ENCODE assay signal across 1 cellular context in the genomic region with DNA sequence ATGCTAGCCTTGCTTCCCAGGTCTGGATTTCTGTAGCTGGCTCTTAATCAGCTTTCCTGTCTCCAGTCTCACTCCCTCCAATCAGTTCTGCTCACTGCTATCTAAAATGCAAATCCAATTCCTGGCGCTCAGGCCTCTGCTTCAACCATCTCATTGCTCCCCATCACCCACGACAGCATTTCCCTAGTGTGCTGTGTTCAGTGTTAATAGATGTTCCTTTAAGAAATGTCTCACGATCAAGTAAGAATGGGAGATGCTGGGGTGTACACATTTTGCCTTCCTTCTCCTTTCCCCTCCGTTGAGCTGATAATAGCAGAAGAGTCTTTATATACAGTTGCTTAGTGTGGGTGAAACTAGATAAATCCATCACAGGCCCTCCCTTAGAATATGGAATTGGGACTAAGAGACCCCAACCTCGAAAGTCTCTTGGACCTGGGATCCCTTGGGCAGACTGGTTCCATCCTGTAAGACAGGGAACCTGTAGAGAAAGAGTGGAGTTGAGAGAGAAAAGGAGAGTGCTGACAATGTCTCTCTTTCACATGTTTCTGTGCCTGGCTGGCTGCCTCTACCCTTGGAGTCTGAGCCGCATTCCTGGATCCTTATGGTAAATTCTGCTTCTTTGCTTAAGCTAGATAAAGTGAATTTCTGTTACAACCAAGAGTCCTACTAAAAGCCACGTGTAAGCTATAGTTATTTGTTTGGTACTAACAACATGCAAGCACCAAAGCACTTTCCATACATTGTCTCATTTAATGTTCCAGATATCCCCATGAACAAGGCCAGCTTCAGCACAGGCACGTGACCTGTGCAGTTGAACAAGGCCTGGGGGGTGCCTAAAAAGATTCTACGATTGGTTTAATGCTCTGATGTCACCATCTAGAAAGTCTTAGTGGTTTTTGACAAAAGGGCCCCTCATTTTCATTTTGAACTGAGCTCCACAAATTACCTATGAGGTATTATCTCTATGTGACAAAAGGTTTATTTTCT.
TF ChIP-seq lines count a peak whose summit lies in the region.

No MANE protein-coding gene starts in this region.

TF ChIP-seq in HepG2, 621 proteins besides CTCF, POLR2A, EP300 and RAD21 (continued from another document):
- TF ChIP-seq, protein P1, sequence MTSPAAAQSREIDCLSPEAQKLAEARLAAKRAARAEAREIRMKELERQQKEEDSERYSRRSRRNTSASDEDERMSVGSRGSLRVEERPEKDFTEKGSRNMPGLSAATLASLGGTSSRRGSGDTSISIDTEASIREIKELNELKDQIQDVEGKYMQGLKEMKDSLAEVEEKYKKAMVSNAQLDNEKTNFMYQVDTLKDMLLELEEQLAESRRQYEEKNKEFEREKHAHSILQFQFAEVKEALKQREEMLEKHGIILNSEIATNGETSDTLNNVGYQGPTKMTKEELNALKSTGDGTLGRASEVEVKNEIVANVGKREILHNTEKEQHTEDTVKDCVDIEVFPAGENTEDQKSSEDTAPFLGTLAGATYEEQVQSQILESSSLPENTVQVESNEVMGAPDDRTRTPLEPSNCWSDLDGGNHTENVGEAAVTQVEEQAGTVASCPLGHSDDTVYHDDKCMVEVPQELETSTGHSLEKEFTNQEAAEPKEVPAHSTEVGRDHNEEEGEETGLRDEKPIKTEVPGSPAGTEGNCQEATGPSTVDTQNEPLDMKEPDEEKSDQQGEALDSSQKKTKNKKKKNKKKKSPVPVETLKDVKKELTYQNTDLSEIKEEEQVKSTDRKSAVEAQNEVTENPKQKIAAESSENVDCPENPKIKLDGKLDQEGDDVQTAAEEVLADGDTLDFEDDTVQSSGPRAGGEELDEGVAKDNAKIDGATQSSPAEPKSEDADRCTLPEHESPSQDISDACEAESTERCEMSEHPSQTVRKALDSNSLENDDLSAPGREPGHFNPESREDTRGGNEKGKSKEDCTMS (CRISPR knock-in tag; conservative IDR thresholded peaks at IDR 0.05) = no peak
- no peak for TF ChIP-seq THYN1 (CRISPR knock-in tag; IDR thresholded peaks at IDR 0.05; ENCODE audit: borderline replicate concordance, low read depth)
- TF ChIP-seq, protein P2, sequence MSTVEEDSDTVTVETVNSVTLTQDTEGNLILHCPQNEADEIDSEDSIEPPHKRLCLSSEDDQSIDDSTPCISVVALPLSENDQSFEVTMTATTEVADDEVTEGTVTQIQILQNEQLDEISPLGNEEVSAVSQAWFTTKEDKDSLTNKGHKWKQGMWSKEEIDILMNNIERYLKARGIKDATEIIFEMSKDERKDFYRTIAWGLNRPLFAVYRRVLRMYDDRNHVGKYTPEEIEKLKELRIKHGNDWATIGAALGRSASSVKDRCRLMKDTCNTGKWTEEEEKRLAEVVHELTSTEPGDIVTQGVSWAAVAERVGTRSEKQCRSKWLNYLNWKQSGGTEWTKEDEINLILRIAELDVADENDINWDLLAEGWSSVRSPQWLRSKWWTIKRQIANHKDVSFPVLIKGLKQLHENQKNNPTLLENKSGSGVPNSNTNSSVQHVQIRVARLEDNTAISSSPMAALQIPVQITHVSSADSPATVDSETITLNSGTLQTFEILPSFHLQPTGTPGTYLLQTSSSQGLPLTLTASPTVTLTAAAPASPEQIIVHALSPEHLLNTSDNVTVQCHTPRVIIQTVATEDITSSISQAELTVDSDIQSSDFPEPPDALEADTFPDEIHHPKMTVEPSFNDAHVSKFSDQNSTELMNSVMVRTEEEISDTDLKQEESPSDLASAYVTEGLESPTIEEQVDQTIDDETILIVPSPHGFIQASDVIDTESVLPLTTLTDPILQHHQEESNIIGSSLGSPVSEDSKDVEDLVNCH (CRISPR knock-in tag; IDR thresholded peaks at IDR 0.05) = no peak
- TF ChIP-seq MXD4 (CRISPR knock-in tag; IDR thresholded peaks at IDR 0.05) = no peak
- no peak for TF ChIP-seq LCORL (IDR thresholded peaks at IDR 0.05)
- TF ChIP-seq LCORL (CRISPR knock-in tag; IDR thresholded peaks at IDR 0.05) = peak; percentile 28; the same call in 1 of the 2 replicates
- TF ChIP-seq ZNF75D (CRISPR knock-in tag; IDR thresholded peaks at IDR 0.05; ENCODE audit: borderline replicate concordance) = no peak
- no peak for TF ChIP-seq IRX3 (CRISPR knock-in tag; IDR thresholded peaks at IDR 0.05; ENCODE audit: borderline replicate concordance, low read depth)
- no peak for TF ChIP-seq CHD2 (IDR thresholded peaks at IDR 0.05; ENCODE audit: low read depth, low read length)
- TF ChIP-seq, protein P3, sequence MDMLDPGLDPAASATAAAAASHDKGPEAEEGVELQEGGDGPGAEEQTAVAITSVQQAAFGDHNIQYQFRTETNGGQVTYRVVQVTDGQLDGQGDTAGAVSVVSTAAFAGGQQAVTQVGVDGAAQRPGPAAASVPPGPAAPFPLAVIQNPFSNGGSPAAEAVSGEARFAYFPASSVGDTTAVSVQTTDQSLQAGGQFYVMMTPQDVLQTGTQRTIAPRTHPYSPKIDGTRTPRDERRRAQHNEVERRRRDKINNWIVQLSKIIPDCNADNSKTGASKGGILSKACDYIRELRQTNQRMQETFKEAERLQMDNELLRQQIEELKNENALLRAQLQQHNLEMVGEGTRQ (IDR thresholded peaks at IDR 0.05; ENCODE audit: low read depth, low read length) = peak; percentile 44
- TF ChIP-seq, protein P3 (CRISPR knock-in tag; IDR thresholded peaks at IDR 0.05; ENCODE audit: borderline replicate concordance) = peak; percentile 83; the same call in 1 of the 2 replicates
- TF ChIP-seq ZNF83 (CRISPR knock-in tag; IDR thresholded peaks at IDR 0.05; ENCODE audit: borderline replicate concordance) = no peak
- TF ChIP-seq RORA (CRISPR knock-in tag; IDR thresholded peaks at IDR 0.05) = 0 out of 2 replicates have a peak, but pooled peaks have one; percentile 26
- no peak for TF ChIP-seq JUND (CRISPR knock-in tag; IDR thresholded peaks at IDR 0.05)
- TF ChIP-seq SNAI1 (CRISPR knock-in tag; IDR thresholded peaks at IDR 0.05; ENCODE audit: borderline replicate concordance) = no peak
- peak; percentile 50; the same call in 1 of the 2 replicates for TF ChIP-seq ARID2 (CRISPR knock-in tag; IDR thresholded peaks at IDR 0.05; ENCODE audit: borderline replicate concordance)
- no peak for TF ChIP-seq ZNF749 (CRISPR knock-in tag; IDR thresholded peaks at IDR 0.05; ENCODE audit: borderline replicate concordance)
- TF ChIP-seq TEAD3 (CRISPR knock-in tag; optimal IDR thresholded peaks at IDR 0.05; ENCODE audit: borderline replicate concordance) = peak; percentile 19
- TF ChIP-seq ZNF598 (CRISPR knock-in tag; IDR thresholded peaks at IDR 0.05; ENCODE audit: borderline replicate concordance) = no peak
- TF ChIP-seq, protein P4, sequence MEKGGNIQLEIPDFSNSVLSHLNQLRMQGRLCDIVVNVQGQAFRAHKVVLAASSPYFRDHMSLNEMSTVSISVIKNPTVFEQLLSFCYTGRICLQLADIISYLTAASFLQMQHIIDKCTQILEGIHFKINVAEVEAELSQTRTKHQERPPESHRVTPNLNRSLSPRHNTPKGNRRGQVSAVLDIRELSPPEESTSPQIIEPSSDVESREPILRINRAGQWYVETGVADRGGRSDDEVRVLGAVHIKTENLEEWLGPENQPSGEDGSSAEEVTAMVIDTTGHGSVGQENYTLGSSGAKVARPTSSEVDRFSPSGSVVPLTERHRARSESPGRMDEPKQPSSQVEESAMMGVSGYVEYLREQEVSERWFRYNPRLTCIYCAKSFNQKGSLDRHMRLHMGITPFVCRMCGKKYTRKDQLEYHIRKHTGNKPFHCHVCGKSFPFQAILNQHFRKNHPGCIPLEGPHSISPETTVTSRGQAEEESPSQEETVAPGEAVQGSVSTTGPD (CRISPR knock-in tag; IDR thresholded peaks at IDR 0.05) = no peak
- no peak for TF ChIP-seq KMT2B (CRISPR knock-in tag; IDR thresholded peaks at IDR 0.05)
- TF ChIP-seq MATR3 (CRISPR knock-in tag; IDR thresholded peaks at IDR 0.05) = no peak
- TF ChIP-seq BORCS8-MEF2B (CRISPR knock-in tag; IDR thresholded peaks at IDR 0.05) = no peak
- no peak for TF ChIP-seq RFXANK (CRISPR knock-in tag; IDR thresholded peaks at IDR 0.05)
